In genomic region chr16:65745-66144, GRCh38 we compare ENCODE assay signal across 8 cellular contexts. TPM values are rescaled to one million over a fixed set of nuclear protein-coding genes. Genes with fewer than 3 reads are reported as not detected.
DNase-seq lines count a peak whose midpoint lies in the region; ATAC-seq and TF ChIP-seq lines count a peak whose summit lies in the region.

No MANE protein-coding gene starts in this region.

- no peak overlapping the region for H3K4me3 ChIP-seq in GM12865 (ENCODE audit: low read depth, low read length)
- H3K4me3 ChIP-seq in trophoblast cell (ENCODE audit: low read depth, low read length) = no peak overlapping the region
- H3K4me3 ChIP-seq in upper lobe of left lung = no peak overlapping the region

- no peak for TF ChIP-seq POLR2A in upper lobe of left lung (IDR thresholded peaks at IDR 0.05)

- H3K27me3 ChIP-seq in trophoblast cell (ENCODE audit: insufficient read depth, low read length) (no peaks in the 10 kb centered on the region), upper lobe of left lung (no peaks in the 10 kb centered on the region)

- H3K18ac ChIP-seq in trophoblast cell (ENCODE audit: low read length) = peak overlapping the region; percentile 44

- H3K79me2 ChIP-seq in trophoblast cell (ENCODE audit: control insufficient read depth, insufficient read depth, low read length, poor library complexity) = peaks cover 7% of the 10 kb centered on the region

- H3K9me3 ChIP-seq in trophoblast cell (ENCODE audit: insufficient read depth, low read depth, low read length) = peaks cover 2% of the 10 kb centered on the region
- no peaks in the 10 kb centered on the region for H3K9me3 ChIP-seq in upper lobe of left lung

- H2BK12ac ChIP-seq in trophoblast cell (ENCODE audit: low read length) = no peak overlapping the region

- peak; percentile 92 for ATAC-seq in SK-N-SH treated with all-trans-retinoic acid at 6 μM for 48 hours
- ATAC-seq in upper lobe of left lung (ENCODE audit: low FRiP score in 2 of 2) = peak in 1 of 2 donors; percentile 81
- ATAC-seq in HG03139 (IDR thresholded peaks at IDR 0.05; ENCODE audit: unreplicated experiment) = no peak

- H2BK5ac ChIP-seq in trophoblast cell (ENCODE audit: low read depth, low read length, poor library complexity) = no peak overlapping the region

- H3K14ac ChIP-seq in trophoblast cell (ENCODE audit: low read length) = no peak overlapping the region

- H3K36me3 ChIP-seq in trophoblast cell (ENCODE audit: control insufficient read depth in 1 of 2, insufficient read depth in 2 of 2, low read length in 2 of 2) = peaks cover 46% of the 10 kb centered on the region in 2 experiments
- peaks cover 6 to 45% (median 38%) of the 10 kb centered on the region in 4 donors for H3K36me3 ChIP-seq in upper lobe of left lung

- H3K79me1 ChIP-seq in trophoblast cell (ENCODE audit: low read length) = peaks cover 3% of the 10 kb centered on the region

- no peak overlapping the region for H3K4ac ChIP-seq in trophoblast cell (ENCODE audit: low read depth, low read length)

- no peak overlapping the region for H2AK5ac ChIP-seq in trophoblast cell (ENCODE audit: low read length)

- H3K9ac ChIP-seq in trophoblast cell (ENCODE audit: low read length) = no peak overlapping the region

- H2AFZ ChIP-seq in trophoblast cell (ENCODE audit: insufficient read depth, low read length, poor library complexity) = no peak overlapping the region

- H2BK120ac ChIP-seq in trophoblast cell (ENCODE audit: insufficient read depth, low read length, poor library complexity) = no peak overlapping the region

- no peak overlapping the region for H3K23ac ChIP-seq in trophoblast cell (ENCODE audit: low read length)

- TF ChIP-seq EP300 in upper lobe of left lung (IDR thresholded peaks at IDR 0.05) = no peak

- DNase-seq in GM12865 (ENCODE audit: low read depth) = peak; percentile 82
- DNase-seq in MV-4-11 (lab: John Stamatoyannopoulos, UW) = peak; percentile 64
- DNase-seq in activated naive CD4-positive, alpha-beta T cell (lab: John Stamatoyannopoulos, UW) = peak; percentile 57 to 79 (median 74)
- peak; percentile 76 for DNase-seq in globus pallidus (ENCODE audit: low spot score)
- peak; percentile 70 to 91 for DNase-seq in trophoblast cell
- DNase-seq in upper lobe of left lung = peak; percentile 87 to 95

- no peak overlapping the region for H4K12ac ChIP-seq in trophoblast cell (ENCODE audit: low read depth, low read length)

- TF ChIP-seq CTCF in GM12865 (IDR thresholded peaks at IDR 0.05; ENCODE audit: insufficient read depth, low read depth, low read length, missing control alignments) (peak; percentile 99), upper lobe of left lung (IDR thresholded peaks at IDR 0.05) (peak; percentile 92 to 99 (median 97))

- H3K4me2 ChIP-seq in trophoblast cell (ENCODE audit: low read length) = no peak overlapping the region

- WGBS in trophoblast cell (ENCODE audit: extremely low coverage, insufficient coverage, insufficient read length) = no CpG with 5 or more reads among the region's 17 CpGs
- WGBS in upper lobe of left lung, 2 donors = 24 to 39% methylated on average over 5 to 17 of the region's 17 CpGs

- H3K4me1 ChIP-seq in trophoblast cell (ENCODE audit: control insufficient read depth in 1 of 2, insufficient read depth in 2 of 2, low read length in 2 of 2) (peaks cover 19 to 20% of the 10 kb centered on the region in 2 experiments), upper lobe of left lung (peaks cover 15 to 43% (median 26%) of the 10 kb centered on the region in 4 donors)

- no peak overlapping the region for H4K91ac ChIP-seq in trophoblast cell (ENCODE audit: low read depth, low read length)

- H3K27ac ChIP-seq in trophoblast cell (ENCODE audit: low read depth, low read length) = no peak overlapping the region
- peak overlapping the region in 1 of 4 donors; percentile 5 for H3K27ac ChIP-seq in upper lobe of left lung

- no peak overlapping the region for H4K8ac ChIP-seq in trophoblast cell (ENCODE audit: low read depth, low read length)

TF ChIP-seq in SK-N-SH treated with all-trans-retinoic acid at 6 μM for 48 hours, 23 proteins besides CTCF, POLR2A, EP300 and RAD21:
- no peak for TF ChIP-seq ZFP3 (CRISPR knock-in tag; IDR thresholded peaks at IDR 0.05)
- TF ChIP-seq ZFP30 (CRISPR knock-in tag; IDR thresholded peaks at IDR 0.05) = no peak
- TF ChIP-seq OSR1 (CRISPR knock-in tag; IDR thresholded peaks at IDR 0.05) = no peak
- no peak for TF ChIP-seq ZC3H10 (CRISPR knock-in tag; IDR thresholded peaks at IDR 0.05)
- no peak for TF ChIP-seq ZNF70 (CRISPR knock-in tag; IDR thresholded peaks at IDR 0.05)
- TF ChIP-seq RARB (CRISPR knock-in tag; IDR thresholded peaks at IDR 0.05) = no peak
- TF ChIP-seq PATZ1 (CRISPR knock-in tag; IDR thresholded peaks at IDR 0.05; ENCODE audit: borderline replicate concordance) = no peak

RNA-seq across cellular contexts. Expression of gene RHBDF1, which starts 6.7 kb away (rescaled TPM):
- polyA plus RNA-seq in trophoblast cell (2013) = 52.6 and 57.2 TPM in 2 replicates
- total RNA-seq in upper lobe of left lung = 100 to 1,000 TPM in 1 of 6 donors, 10 to 100 TPM in 5; 24.4 to 110 (median 46.3) TPM

RNA-seq across cellular contexts. Expression of gene SNRNP25, which starts 12.1 kb away (rescaled TPM):
- 24.3 and 24.7 TPM in 2 replicates for polyA plus RNA-seq in trophoblast cell (2013)
- total RNA-seq in upper lobe of left lung = 10 to 100 TPM in 5 of 6 donors, 1 to 10 TPM in 1; 6.9 to 26.2 (median 16.0) TPM

RNA-seq across cellular contexts. Expression of gene MPG, which starts 12.3 kb away (rescaled TPM):
- polyA plus RNA-seq in trophoblast cell (2013) = 65.9 and 66.8 TPM in 2 replicates
- 10 to 100 TPM; 52.6 to 99.0 (median 71.7) TPM for total RNA-seq in upper lobe of left lung

RNA-seq across cellular contexts. Expression of gene POLR3K, which starts 12.3 kb away (rescaled TPM):
- polyA plus RNA-seq in trophoblast cell (2013) = 10.9 and 11.8 TPM in 2 replicates
- 10 to 100 TPM in 2 of 6 donors, 1 to 10 TPM in 4; 4.2 to 15.7 (median 6.6) TPM for total RNA-seq in upper lobe of left lung
